32 cellular contexts compared by ENCODE assay signal in the genomic region with DNA sequence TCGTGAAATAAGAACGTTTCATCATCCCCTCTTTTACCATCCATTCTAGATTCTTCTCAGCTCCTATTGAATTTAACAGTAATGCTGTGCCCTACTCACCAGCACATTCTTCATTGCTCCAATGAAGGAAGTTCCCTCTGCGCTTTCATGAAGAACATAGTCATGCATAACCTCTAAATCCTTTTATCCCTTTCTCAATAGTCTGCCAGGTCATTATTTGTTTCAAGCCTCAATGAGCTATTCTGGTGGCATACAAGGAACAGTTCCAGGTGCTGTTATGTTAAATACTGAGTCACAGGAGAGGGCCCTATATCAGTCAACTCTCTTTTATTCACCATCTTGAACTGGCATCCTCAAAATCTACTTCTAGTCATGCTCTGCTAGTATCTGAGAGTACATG.
"Had no signal": no experiment of that assay in that cellular context is flagged by ENCODE, and none has a peak within 500 bp of the region (broad histone marks: within the 10 kb centered on the region; RNA-seq: fewer than 3 reads in every experiment).

No MANE protein-coding gene starts in this region.

- H3K27ac ChIP-seq: adrenal gland, ascending aorta, body of pancreas, brain microvascular endothelial cell, breast epithelium, cardiac muscle cell had no signal

- ATAC-seq: activated naive CD4-positive, alpha-beta T cell treated with anti-CD3 and anti-CD28 coated beads, Interleukin-2, amount 50 U/mL, for 72 hours; activated naive CD8-positive, alpha-beta T cell treated with anti-CD3 and anti-CD28 coated beads, Interleukin-2, amount 50 U/mL, for 24 hours; activated T-cell treated with anti-CD3 and anti-CD28 coated beads, Interleukin-2, amount 50 U/mL, for 4 hours; activated T-cell treated with anti-CD3 and anti-CD28 coated beads, Interleukin-2, amount 50 U/mL, for 72 hours; activated T-helper 17 cell treated with anti-CD3 and anti-CD28 coated beads, Interleukin-2, amount 50 U/mL, for 72 hours; body of pancreas had no signal

- DNase-seq: activated effector memory CD4-positive, alpha-beta T cell treated with anti-CD3 and anti-CD28 coated beads, Interleukin-2, amount 50 U/mL, for 16 hours; activated effector memory CD4-positive, alpha-beta T cell treated with Interleukin-2 at 50 U/mL for 16 hours; activated gamma-delta T cell; activated gamma-delta T cell treated with Interleukin-2 at 50 U/mL for 16 hours; activated naive CD4-positive, alpha-beta T cell; activated naive CD4-positive, alpha-beta T cell treated with anti-CD3 and anti-CD28 coated beads for 36 hours; activated naive CD4-positive, alpha-beta T cell treated with anti-CD3 and anti-CD28 coated beads, Interleukin-2, amount 10 ng/mL, durations not matched to agents 7 days and 5 days; activated naive CD4-positive, alpha-beta T cell treated with anti-CD3 and anti-CD28 coated beads, Interleukin-2, amount 50 U/mL, for 16 hours; activated naive CD4-positive, alpha-beta T cell treated with Interleukin-2 at 50 U/mL for 16 hours; activated naive CD8-positive, alpha-beta T cell treated with anti-CD3 and anti-CD28 coated beads for 36 hours; activated naive CD8-positive, alpha-beta T cell treated with anti-CD3 and anti-CD28 coated beads, Interleukin-2, amount 10 ng/mL, durations not matched to agents 7 days and 5 days; activated naive CD8-positive, alpha-beta T cell treated with anti-CD3 and anti-CD28 coated beads, Interleukin-2, amount 50 U/mL, for 24 hours; activated T-cell treated with anti-CD3 and anti-CD28 coated beads, Interleukin-2, amount 50 U/mL, for 1 hour; activated T-cell treated with anti-CD3 and anti-CD28 coated beads, Interleukin-2, amount 50 U/mL, for 24 hours; activated T-cell treated with anti-CD3 and anti-CD28 coated beads, Interleukin-2, amount 50 U/mL, for 4 hours; activated T-cell treated with anti-CD3 and anti-CD28 coated beads, Interleukin-2, amount 50 U/mL, for 48 hours; activated T-cell treated with anti-CD3 and anti-CD28 coated beads, Interleukin-2, amount 50 U/mL, for 72 hours; adrenal gland; amniotic stem cell; amygdala; anterior cingulate cortex; aorta; body of pancreas; brain microvascular endothelial cell; caudate nucleus; central memory CD4-positive, alpha-beta T cell; cerebellar nuclear complex had no signal
